8 cellular contexts compared by ENCODE assay signal in genomic region chr1:225767591-225768540, GRCh38. TPM values are rescaled to one million over a fixed set of nuclear protein-coding genes. Genes with fewer than 3 reads are reported as not detected.
DNase-seq lines count a peak whose midpoint lies in the region; ATAC-seq and TF ChIP-seq lines count a peak whose summit lies in the region.

No MANE protein-coding gene starts in this region.

- no peak overlapping the region for H3K4me3 ChIP-seq in smooth muscle cell

- H3K9ac ChIP-seq in smooth muscle cell (ENCODE audit: low read depth) = peak overlapping the region; percentile 13

- WGBS in smooth muscle cell (ENCODE audit: low lambda C conversion rate) = 57% methylated on average over 17 of the region's 17 CpGs

- no peaks in the 10 kb centered on the region for H3K36me3 ChIP-seq in smooth muscle cell (ENCODE audit: low read depth)

- no peak for TF ChIP-seq POLR2A in GM18505 (IDR thresholded peaks at IDR 0.05; ENCODE audit: borderline replicate concordance, extremely low read depth, insufficient read depth, insufficient read length)

- peak; percentile 69 for ATAC-seq in left ventricle myocardium superior
- no peak for ATAC-seq in GM18505 (IDR thresholded peaks at IDR 0.05; ENCODE audit: unreplicated experiment)

- no peaks in the 10 kb centered on the region for H3K79me2 ChIP-seq in smooth muscle cell (ENCODE audit: low read depth)

- POLR2A ChIA-PET in RWPE1 (lab: Yijun Ruan, JAX; ENCODE audit: low non-redundant PET) = no interaction called here

- H4K20me1 ChIP-seq in smooth muscle cell (ENCODE audit: low read depth) = no peaks in the 10 kb centered on the region

- CTCF ChIA-PET in RWPE1 (lab: Yijun Ruan, JAX) = interaction anchor here (0.7 to 2.5 kb wide), 4 partner anchors 10 to 293 kb away, joined by 3 to 9 read pairs (median 6); partner anchors contain the start of gene SRP9

- H3K27ac ChIP-seq in RWPE1 (peak overlapping the region; percentile 86), smooth muscle cell (ENCODE audit: low read depth) (peak overlapping the region; percentile 86)

- peak overlapping the region; percentile 53 for H3K4me2 ChIP-seq in smooth muscle cell

- H3K9me3 ChIP-seq in smooth muscle cell (replicated peaks; ENCODE audit: low read depth) = no peaks in the 10 kb centered on the region

- TF ChIP-seq CTCF in RWPE1 (conservative IDR thresholded peaks at IDR 0.05; ENCODE audit: low read depth) = no peak
- TF ChIP-seq CTCF in smooth muscle cell (IDR thresholded peaks at IDR 0.05; ENCODE audit: borderline replicate concordance, insufficient read depth, poor library complexity, severe bottlenecking) = no peak
- TF ChIP-seq CTCF in GM10266 (IDR thresholded peaks at IDR 0.05; ENCODE audit: control insufficient read depth, insufficient read depth, low read depth, missing control alignments) = no peak

- intact Hi-C loops in left ventricle myocardium superior (cut with micrococcal nuclease) = loop anchor here (10.0 kb wide), 1 partner anchor 73 kb away; no protein-coding TSS in a partner anchor

- peaks cover 39% of the 10 kb centered on the region for H3F3A ChIP-seq in smooth muscle cell (ENCODE audit: low read depth)

- no peak overlapping the region for H2AFZ ChIP-seq in smooth muscle cell (ENCODE audit: low read depth)

- DNase-seq in HuH-7.5 (ENCODE audit: low spot score) (peak; percentile 59), RWPE1 (ENCODE audit: low spot score) (no peak), left ventricle myocardium superior (peak; percentile 86), smooth muscle cell (lab: John Stamatoyannopoulos, UW; ENCODE audit: unreplicated experiment) (no peak), DMS114 treated with DMSO at 0.1 percent for 48 hours (lab: John Stamatoyannopoulos, UW; ENCODE audit: unreplicated experiment) (no peak), GM10266 (ENCODE audit: extremely low spot score) (no peak)
- no peak for DNase-seq in central memory CD4-positive, alpha-beta T cell

- H3K27me3 ChIP-seq in smooth muscle cell (ENCODE audit: low read depth) = no peaks in the 10 kb centered on the region

- peaks cover 29% of the 10 kb centered on the region for H3K4me1 ChIP-seq in smooth muscle cell (ENCODE audit: low read depth)

RNA-seq across cellular contexts. Expression of gene SRP9, which starts 9.8 kb away (rescaled TPM):
- total RNA-seq in left ventricle myocardium superior (211 TPM), smooth muscle cell (394 and 449 TPM in 2 replicates)
- 301 TPM in 2 replicates for polyA plus RNA-seq in smooth muscle cell

RNA-seq across cellular contexts. Expression of gene EPHX1, which starts 42.1 kb away (rescaled TPM):
- total RNA-seq in left ventricle myocardium superior = 76.8 TPM
- total RNA-seq in smooth muscle cell = 9.8 and 16.1 TPM in 2 replicates
- polyA plus RNA-seq in smooth muscle cell = 22.2 and 29.2 TPM in 2 replicates

Comparison
In these comparisons a context has a peak if more than half of its experiments do, and no peak if none do; other contexts are left out.
1. DNase-seq: peak in HuH-7.5 (single experiment) and left ventricle myocardium superior (single experiment); none in RWPE1 (single experiment), smooth muscle cell (single experiment), central memory CD4-positive, alpha-beta T cell (single experiment), DMS114 treated with DMSO at 0.1 percent for 48 hours (single experiment) and GM10266 (single experiment).